In genomic region chr12:48677782-48678181, GRCh38 we compare ENCODE assay signal across 14 cellular contexts. TPM values are rescaled to one million over a fixed set of nuclear protein-coding genes. Genes with fewer than 3 reads are reported as not detected.
DNase-seq lines count a peak whose midpoint lies in the region; ATAC-seq and TF ChIP-seq lines count a peak whose summit lies in the region.
"Had no signal": no experiment of that assay in that cellular context is flagged by ENCODE, and none has a peak within 500 bp of the region (broad histone marks: within the 10 kb centered on the region; RNA-seq: fewer than 3 reads in every experiment).

No MANE protein-coding gene starts in this region.

- CTCF ChIA-PET in activated CD4-positive, alpha-beta T cell treated with anti-CD3 and anti-CD28 coated beads, Interleukin-2, amount 10 ng/mL, durations not matched to agents 7 days and 5 days (lab: Charles Lee) = no interaction called here

- H3K27me3 Mint-ChIP-seq in activated CD4-positive, alpha-beta T cell treated with anti-CD3 and anti-CD28 coated beads, Interleukin-2, amount 10 ng/mL, durations not matched to agents 7 days and 5 days = no peaks in the 10 kb centered on the region

- H3K4me1 ChIP-seq in OCI-LY1 (ENCODE audit: insufficient read depth, low read length, severe bottlenecking) = peaks cover 36% of the 10 kb centered on the region
- peaks cover 20% of the 10 kb centered on the region for H3K4me1 ChIP-seq in endocrine pancreas (ENCODE audit: control insufficient read depth, insufficient read depth, low read length)
- H3K4me1 ChIP-seq in gastrocnemius medialis = peaks cover 69 to 78% of the 10 kb centered on the region in 2 donors
- H3K4me1 ChIP-seq in upper lobe of left lung = peaks cover 39 to 77% (median 47%) of the 10 kb centered on the region in 4 donors

- H3K4me2 ChIP-seq in OCI-LY1 (ENCODE audit: low read length) = 0 out of 2 replicates have a peak overlapping the region, but pooled peaks have one; percentile 82

- in situ Hi-C loops in gastrocnemius medialis (cut with MboI; ENCODE audit: low sequenced_read_pairs in 4 of 4) = no loop called here

- TF ChIP-seq EP300 in upper lobe of left lung (IDR thresholded peaks at IDR 0.05) = no peak

- peaks cover 66% of the 10 kb centered on the region for H3K79me2 ChIP-seq in OCI-LY1 (ENCODE audit: insufficient read depth, low read length)

- 48 to 50% methylated on average over 3 of the region's 3 CpGs for WGBS in upper lobe of left lung, 2 donors

- intact Hi-C loops in gastrocnemius medialis (cut with DNase I; ENCODE audit: low total_unique reads) = no loop called here

- H3K9me3 ChIP-seq in OCI-LY1 (ENCODE audit: low read length) = no peaks in the 10 kb centered on the region
- no peaks in the 10 kb centered on the region for H3K9me3 ChIP-seq in endocrine pancreas (ENCODE audit: control insufficient read depth, low read length)
- H3K9me3 ChIP-seq in gastrocnemius medialis = no peaks in the 10 kb centered on the region
- H3K9me3 ChIP-seq in upper lobe of left lung = no peaks in the 10 kb centered on the region
- H3K9me3 ChIP-seq: vagina had no signal

- DNase-seq in activated CD4-positive, alpha-beta T cell treated with anti-CD3 and anti-CD28 coated beads, Interleukin-2, amount 10 ng/mL, durations not matched to agents 7 days and 5 days = no peak
- no peak for DNase-seq in activated CD4-positive, alpha-beta T cell treated with anti-CD3 and anti-CD28 coated beads for 48 hours
- DNase-seq in gastrocnemius medialis = no peak
- no peak for DNase-seq in upper lobe of left lung
- DNase-seq in amygdala (lab: John Stamatoyannopoulos, UW) = no peak
- DNase-seq: GDM1, NCI-H524, right cardiac atrium, T1000 had no signal

- H2AFZ ChIP-seq in OCI-LY1 (ENCODE audit: low read length) = no peak overlapping the region

- H4K20me1 ChIP-seq in OCI-LY1 (ENCODE audit: insufficient read depth, low read length) = 0 out of 2 replicates have a peak, but pooled peaks cover 5% of the 10 kb centered on the region

- no peak overlapping the region for H3K9ac ChIP-seq in OCI-LY1 (ENCODE audit: low read length)
- H3K9ac ChIP-seq in endocrine pancreas (ENCODE audit: control insufficient read depth, insufficient read depth, low read length) = no peak overlapping the region

- H3K4me3 ChIP-seq in OCI-LY1 (ENCODE audit: low read depth, low read length, poor library complexity, severe bottlenecking) (no peak overlapping the region), endocrine pancreas (ENCODE audit: control insufficient read depth, insufficient read depth, low read length) (peak overlapping the region; percentile 18), gastrocnemius medialis (peak overlapping the region in 3 of 4 donors; percentile 3 to 99 (median 90)), upper lobe of left lung (no peak overlapping the region)
- H3K4me3 ChIP-seq: lung, vagina had no signal

- POLR2A ChIA-PET in activated CD4-positive, alpha-beta T cell treated with anti-CD3 and anti-CD28 coated beads, Interleukin-2, amount 10 ng/mL, durations not matched to agents 7 days and 5 days (lab: Charles Lee) = no interaction called here

- H3K9me3 Mint-ChIP-seq in activated CD4-positive, alpha-beta T cell treated with anti-CD3 and anti-CD28 coated beads, Interleukin-2, amount 10 ng/mL, durations not matched to agents 7 days and 5 days = no peaks in the 10 kb centered on the region

- peak overlapping the region; percentile 81 for H3K27ac Mint-ChIP-seq in activated CD4-positive, alpha-beta T cell treated with anti-CD3 and anti-CD28 coated beads, Interleukin-2, amount 10 ng/mL, durations not matched to agents 7 days and 5 days

- H3K27ac ChIP-seq in OCI-LY1 (ENCODE audit: low read depth, low read length, poor library complexity, severe bottlenecking) (no peak overlapping the region), gastrocnemius medialis (peak overlapping the region; percentile 88 to 99 (median 96)), upper lobe of left lung (no peak overlapping the region)
- H3K27ac ChIP-seq: vagina had no signal

- peak overlapping the region; percentile 44 for H3K4me3 Mint-ChIP-seq in activated CD4-positive, alpha-beta T cell treated with anti-CD3 and anti-CD28 coated beads, Interleukin-2, amount 10 ng/mL, durations not matched to agents 7 days and 5 days

- H3F3A ChIP-seq in OCI-LY1 (ENCODE audit: insufficient read depth, low read length) = no peaks in the 10 kb centered on the region

- TF ChIP-seq POLR2A in gastrocnemius medialis (IDR thresholded peaks at IDR 0.05) (no peak), upper lobe of left lung (IDR thresholded peaks at IDR 0.05) (no peak)

- peaks cover 49% of the 10 kb centered on the region for H3K36me3 Mint-ChIP-seq in activated CD4-positive, alpha-beta T cell treated with anti-CD3 and anti-CD28 coated beads, Interleukin-2, amount 10 ng/mL, durations not matched to agents 7 days and 5 days (ENCODE audit: low read depth)

- ATAC-seq in gastrocnemius medialis = no peak
- ATAC-seq in upper lobe of left lung (ENCODE audit: low FRiP score in 2 of 2) = no peak
- no peak for ATAC-seq in GM19023 (IDR thresholded peaks at IDR 0.05; ENCODE audit: unreplicated experiment)
- ATAC-seq: right cardiac atrium had no signal

- TF ChIP-seq CTCF in OCI-LY1 (IDR thresholded peaks at IDR 0.05; ENCODE audit: low read length) (no peak), gastrocnemius medialis (IDR thresholded peaks at IDR 0.05 in 4 of 5, conservative IDR thresholded peaks at IDR 0.05 in 1 of 5) (no peak), upper lobe of left lung (IDR thresholded peaks at IDR 0.05) (no peak)

- H3K36me3 ChIP-seq in OCI-LY1 (ENCODE audit: insufficient read depth, low read length) (peaks cover 75% of the 10 kb centered on the region), endocrine pancreas (ENCODE audit: control insufficient read depth, insufficient read depth, low read length) (no peaks in the 10 kb centered on the region), gastrocnemius medialis (peaks cover 0 to 46% of the 10 kb centered on the region in 2 donors), upper lobe of left lung (peaks cover 14 to 70% (median 18%) of the 10 kb centered on the region in 4 donors)

- H3K9me2 ChIP-seq in OCI-LY1 (ENCODE audit: low read depth, low read length) = no peaks in the 10 kb centered on the region

- peaks cover 45% of the 10 kb centered on the region for H3K4me1 Mint-ChIP-seq in activated CD4-positive, alpha-beta T cell treated with anti-CD3 and anti-CD28 coated beads, Interleukin-2, amount 10 ng/mL, durations not matched to agents 7 days and 5 days

- H3K27me3 ChIP-seq in OCI-LY1 (ENCODE audit: insufficient read depth, low read length) = no peaks in the 10 kb centered on the region
- no peaks in the 10 kb centered on the region for H3K27me3 ChIP-seq in endocrine pancreas (ENCODE audit: control insufficient read depth, insufficient read depth, low read length)
- H3K27me3 ChIP-seq in gastrocnemius medialis = no peaks in the 10 kb centered on the region
- H3K27me3 ChIP-seq in upper lobe of left lung = no peaks in the 10 kb centered on the region
- H3K27me3 ChIP-seq: vagina had no signal

RNA-seq across cellular contexts. Expression of gene KANSL2, which starts 4.3 kb away (rescaled TPM):
- total RNA-seq in activated CD4-positive, alpha-beta T cell treated with anti-CD3 and anti-CD28 coated beads, Interleukin-2, amount 10 ng/mL, durations not matched to agents 7 days and 5 days = 10 to 100 TPM; 44.1 to 44.5 TPM
- total RNA-seq in gastrocnemius medialis (100 to 1,000 TPM in 1 of 4 donors, 10 to 100 TPM in 3; 69.0 to 107 (median 76.4) TPM), upper lobe of left lung (10 to 100 TPM; 13.2 to 60.5 (median 26.3) TPM)

RNA-seq across cellular contexts. Expression of gene CCNT1, which starts 38.7 kb away (rescaled TPM):
- total RNA-seq in activated CD4-positive, alpha-beta T cell treated with anti-CD3 and anti-CD28 coated beads, Interleukin-2, amount 10 ng/mL, durations not matched to agents 7 days and 5 days = 10 to 100 TPM; 51.6 to 53.7 TPM
- total RNA-seq in gastrocnemius medialis = 10 to 100 TPM; 18.0 to 21.4 (median 19.6) TPM
- total RNA-seq in upper lobe of left lung = 10 to 100 TPM; 11.9 to 39.8 (median 26.6) TPM

Comparison
In these comparisons a context has a peak if more than half of its experiments do, and no peak if none do; other contexts are left out.
1. H3K27ac ChIP-seq: peak in gastrocnemius medialis (4 of 4); none in OCI-LY1 (single experiment) and upper lobe of left lung (0 of 4).
2. H3K4me3 ChIP-seq: peak in endocrine pancreas (single experiment) and gastrocnemius medialis (3 of 4); none in OCI-LY1 (single experiment) and upper lobe of left lung (0 of 4).